Comparison of ENCODE assay signal across 8 cellular contexts in genomic region chr15:88546248-88547129, GRCh38. TPM values are rescaled to one million over a fixed set of nuclear protein-coding genes. Genes with fewer than 3 reads are reported as not detected.
DNase-seq lines count a peak whose midpoint lies in the region; ATAC-seq and TF ChIP-seq lines count a peak whose summit lies in the region.

Gene DET1 (minus strand): TSS chr15:88546681. CDS start chr15:88531705, 14,976 bp downstream.

- no peaks in the 10 kb centered on the region for H3K36me3 ChIP-seq in SK-N-MC (ENCODE audit: insufficient read depth, low read length)
- no peaks in the 10 kb centered on the region for H3K36me3 ChIP-seq in thyroid gland

- H3K4me1 ChIP-seq in thyroid gland = peaks cover 4 to 12% of the 10 kb centered on the region in 2 donors

- H3K27ac Mint-ChIP-seq in activated naive CD4-positive, alpha-beta T cell treated with anti-CD3 and anti-CD28 coated beads, Interleukin-2, amount 50 U/mL, for 72 hours = peak within 1 kb of the TSS in 1 of 2 donors; percentile 94
- peak within 1 kb of the TSS; percentile 87 for H3K27ac Mint-ChIP-seq in osteocyte (ENCODE audit: unreplicated experiment)

- TF ChIP-seq CTCF in GM12864 (IDR thresholded peaks at IDR 0.05; ENCODE audit: low read depth, low read length, missing control alignments) = peak; percentile 77
- peak; percentile 86 for TF ChIP-seq CTCF in osteocyte (IDR thresholded peaks at IDR 0.05)
- TF ChIP-seq CTCF in thyroid gland (IDR thresholded peaks at IDR 0.05) = peak; percentile 48 to 88 (median 67)

- peaks cover 6 to 7% of the 10 kb centered on the region in 2 donors for H3K36me3 Mint-ChIP-seq in activated naive CD4-positive, alpha-beta T cell treated with anti-CD3 and anti-CD28 coated beads, Interleukin-2, amount 50 U/mL, for 72 hours
- H3K36me3 Mint-ChIP-seq in osteocyte (ENCODE audit: unreplicated experiment) = peaks cover 2% of the 10 kb centered on the region

- H3K27me3 ChIP-seq in thyroid gland = no peaks in the 10 kb centered on the region

- no peaks in the 10 kb centered on the region for H3K27me3 Mint-ChIP-seq in osteocyte (ENCODE audit: unreplicated experiment)

- H3K4me3 Mint-ChIP-seq in osteocyte (ENCODE audit: unreplicated experiment) = peak within 1 kb of the TSS; percentile 87

- intact Hi-C loops in head of caudate nucleus (cut with DNase I) = loop anchor here (5.0 kb wide), 1 partner anchor 79 kb away; the partner anchor contains the start of genes MRPL46 and MRPS11
- intact Hi-C loops in thyroid gland (cut with DNase I) = no loop called here

- H3K27ac ChIP-seq in SK-N-MC = peak within 1 kb of the TSS; percentile 79; the same call in 1 of the 2 replicates
- peak within 1 kb of the TSS; percentile 49 to 81 (median 73) for H3K27ac ChIP-seq in thyroid gland

- H3K4me3 ChIP-seq in GM12864 (ENCODE audit: low read depth, low read length) (peak within 1 kb of the TSS; percentile 81), SK-N-MC (peak within 1 kb of the TSS; percentile 96), thyroid gland (replicated peaks in 1 of 3) (peak within 1 kb of the TSS; percentile 23 to 47 (median 39))

- ATAC-seq in HG02610 (IDR thresholded peaks at IDR 0.05; ENCODE audit: unreplicated experiment) = peak; percentile 98
- peak; percentile 97 to 98 for ATAC-seq in activated naive CD4-positive, alpha-beta T cell treated with anti-CD3 and anti-CD28 coated beads, Interleukin-2, amount 50 U/mL, for 72 hours

- no peaks in the 10 kb centered on the region for H3K9me3 ChIP-seq in SK-N-MC (ENCODE audit: low read depth, low read length)
- no peaks in the 10 kb centered on the region for H3K9me3 ChIP-seq in thyroid gland

- 4 to 5% methylated on average over 22 to 29 of the region's 33 CpGs for WGBS in thyroid gland, 2 donors

- peaks cover 10% of the 10 kb centered on the region for H3K4me1 Mint-ChIP-seq in osteocyte (ENCODE audit: unreplicated experiment)

- H3K9ac ChIP-seq in SK-N-MC (ENCODE audit: insufficient read length) = peak within 1 kb of the TSS; percentile 87

- peaks cover 4 to 5% of the 10 kb centered on the region in 2 donors for H3K9me3 Mint-ChIP-seq in activated naive CD4-positive, alpha-beta T cell treated with anti-CD3 and anti-CD28 coated beads, Interleukin-2, amount 50 U/mL, for 72 hours
- peaks cover 4% of the 10 kb centered on the region for H3K9me3 Mint-ChIP-seq in osteocyte (ENCODE audit: unreplicated experiment)

- DNase-seq in GM12864 (ENCODE audit: low read depth) (peak; percentile 94), NCI-H1048 (lab: John Stamatoyannopoulos, UW) (peak; percentile 99), SK-N-MC (ENCODE audit: low read depth, low spot score) (peak; percentile 83), head of caudate nucleus (peak; percentile 94 to 98 (median 96)), osteocyte (ENCODE audit: extremely low spot score, unreplicated experiment) (peak; percentile 96), thyroid gland (peak; percentile 98 to 99)
- DNase-seq in activated naive CD4-positive, alpha-beta T cell treated with anti-CD3 and anti-CD28 coated beads, Interleukin-2, amount 50 U/mL, for 72 hours (ENCODE audit: low spot score in 2 of 2) = peak; percentile 88 to 96

- TF ChIP-seq POLR2A in thyroid gland (IDR thresholded peaks at IDR 0.05) = peak in 1 of 2 donors; percentile 63

RNA-seq across cellular contexts. Expression of gene DET1, which starts in this region (rescaled TPM):
- 1 to 10 TPM; 1.3 to 4.0 TPM for total RNA-seq in activated naive CD4-positive, alpha-beta T cell treated with anti-CD3 and anti-CD28 coated beads, Interleukin-2, amount 50 U/mL, for 72 hours
- 8.2 and 9.8 TPM in 2 replicates for total RNA-seq in osteocyte
- 10 to 100 TPM in 3 of 4 donors, 1 to 10 TPM in 1; 8.8 to 11.2 (median 10.6) TPM for total RNA-seq in thyroid gland

Comparison
In these comparisons a context has a peak if more than half of its experiments do, and no peak if none do; other contexts are left out.
1. Peak in every context shown above with its lines: DNase-seq, ATAC-seq, H3K4me3 ChIP-seq and H3K27ac ChIP-seq.
2. H3K4me3 ChIP-seq: peak in every context shown above with its lines; median percentile 96 in SK-N-MC; 81 in GM12864; 39 in thyroid gland.